In the genomic region with DNA sequence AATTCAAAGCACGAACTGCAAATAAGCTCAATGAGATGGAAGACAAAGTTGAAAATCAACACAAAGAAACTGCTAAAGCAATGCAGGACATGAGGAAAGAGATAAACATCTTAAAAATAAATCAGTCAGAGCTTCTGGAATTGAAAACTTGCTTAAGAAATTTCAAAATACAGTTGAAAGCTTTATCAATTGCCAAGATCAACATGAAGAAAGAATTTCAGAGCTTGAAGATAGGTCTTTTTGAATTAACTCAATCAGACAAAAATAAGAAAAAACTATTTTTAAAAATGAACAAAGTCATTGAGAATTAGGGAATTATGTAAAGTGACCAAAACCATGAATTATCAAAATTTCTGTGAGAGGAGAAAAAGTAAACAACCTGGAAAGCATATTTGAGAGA, we compare ENCODE assay signal across 34 cellular contexts.
"Had no signal": no experiment of that assay in that cellular context is flagged by ENCODE, and none has a peak within 500 bp of the region (broad histone marks: within the 10 kb centered on the region; RNA-seq: fewer than 3 reads in every experiment).

No MANE protein-coding gene starts in this region.

- H3K36me3 ChIP-seq: adrenal gland, brain microvascular endothelial cell, breast epithelium had no signal

- DNase-seq: activated B cell treated with CpG ODN at 0.5 μM for 24 hours; activated CD4-positive, alpha-beta memory T cell treated with anti-CD3 and anti-CD28 coated beads for 36 hours; activated CD4-positive, alpha-beta T cell treated with anti-CD3 and anti-CD28 coated beads for 4 hours; activated CD4-positive, alpha-beta T cell treated with anti-CD3 and anti-CD28 coated beads, Interleukin-2, amount 10 ng/mL, durations not matched to agents 24 days and 14 days; activated CD4-positive, alpha-beta T cell treated with anti-CD3 and anti-CD28 coated beads, Interleukin-2, amount 50 U/mL, for 1 hour; activated CD4-positive, alpha-beta T cell treated with anti-CD3 and anti-CD28 coated beads, Interleukin-2, amount 50 U/mL, for 4 hours; activated CD4-positive, CD25-positive, alpha-beta regulatory T cell treated with anti-CD3 and anti-CD28 coated beads, Interleukin-2, amount 50 U/mL, for 72 hours; activated CD8-positive, alpha-beta memory T cell treated with anti-CD3 and anti-CD28 coated beads, Interleukin-2, amount 50 U/mL, for 4 hours; activated CD8-positive, alpha-beta T cell treated with anti-CD3 and anti-CD28 coated beads for 36 hours; activated effector memory CD4-positive, alpha-beta T cell treated with anti-CD3 and anti-CD28 coated beads, Interleukin-2, amount 50 U/mL, for 16 hours; activated gamma-delta T cell treated with Interleukin-2 at 50 U/mL for 16 hours; activated naive CD4-positive, alpha-beta T cell; activated naive CD4-positive, alpha-beta T cell treated with anti-CD3 and anti-CD28 coated beads for 36 hours; activated naive CD4-positive, alpha-beta T cell treated with anti-CD3 and anti-CD28 coated beads, Interleukin-2, amount 50 U/mL, for 16 hours; activated naive CD8-positive, alpha-beta T cell treated with anti-CD3 and anti-CD28 coated beads for 36 hours; activated T-cell treated with anti-CD3 and anti-CD28 coated beads for 4 hours; activated T-cell treated with anti-CD3 and anti-CD28 coated beads, Interleukin-2, amount 50 U/mL, for 24 hours; activated T-cell treated with anti-CD3 and anti-CD28 coated beads, Interleukin-2, amount 50 U/mL, for 48 hours; adrenal gland; amniotic stem cell; aorta; body of pancreas; brain microvascular endothelial cell; central memory CD4-positive, alpha-beta T cell; T-helper 1 cell; T-helper 2 cell; T-helper 9 cell had no signal

- H3K27me3 ChIP-seq: adrenal gland, body of pancreas, brain microvascular endothelial cell, breast epithelium had no signal

- H3K27ac ChIP-seq: adrenal gland, body of pancreas, brain microvascular endothelial cell, breast epithelium, VCaP had no signal

- H3K4me1 ChIP-seq: adrenal gland, breast epithelium had no signal

- H3K27ac Mint-ChIP-seq: activated B cell treated with CpG ODN at 0.5 μM for 24 hours; activated CD4-positive, alpha-beta memory T cell treated with anti-CD3 and anti-CD28 coated beads for 36 hours; activated CD4-positive, alpha-beta T cell treated with anti-CD3 and anti-CD28 coated beads, Interleukin-2, amount 10 ng/mL, durations not matched to agents 24 days and 14 days; activated CD8-positive, alpha-beta T cell treated with anti-CD3 and anti-CD28 coated beads for 36 hours; activated naive CD4-positive, alpha-beta T cell treated with anti-CD3 and anti-CD28 coated beads for 36 hours; activated naive CD4-positive, alpha-beta T cell treated with anti-CD3 and anti-CD28 coated beads, Interleukin-2, amount 50 U/mL, for 72 hours; activated naive CD8-positive, alpha-beta T cell treated with anti-CD3 and anti-CD28 coated beads for 36 hours; activated T-cell treated with anti-CD3 and anti-CD28 coated beads, Interleukin-2, amount 50 U/mL, for 24 hours; activated T-helper 1 cell treated with anti-CD3 and anti-CD28 coated beads, Interleukin-12 subunit alpha, Interleukin-12 subunit beta, Interleukin-2, Interleukin-4 antibody, amounts not matched to agents 30 ng/mL and 10 ng/mL and 1 ng/mL, durations not matched to agents 14 hours and 24 hours and 36 hours; activated T-helper 17 cell treated with anti-CD3 and anti-CD28 coated beads, Interleukin-2, amount 50 U/mL, for 72 hours; T-helper 1 cell treated with Interleukin-12 subunit alpha and Interleukin-12 subunit beta and Interleukin-4 antibody, amounts not matched to agents 30 μg/mL and 1 μg/mL, for 36 hours; T-helper 2 cell treated with Interferon-gamma antibody and Interleukin-4, amounts not matched to agents 5 μg/mL and 100 μg/mL, for 36 hours had no signal

- H3K36me3 Mint-ChIP-seq: activated naive CD8-positive, alpha-beta T cell treated with anti-CD3 and anti-CD28 coated beads for 36 hours had no signal

- H3K4me3 Mint-ChIP-seq: activated B cell treated with CpG ODN at 0.5 μM for 24 hours; activated CD4-positive, alpha-beta memory T cell treated with anti-CD3 and anti-CD28 coated beads for 36 hours; activated CD4-positive, alpha-beta T cell treated with anti-CD3 and anti-CD28 coated beads, Interleukin-2, amount 10 ng/mL, durations not matched to agents 24 days and 14 days; activated CD8-positive, alpha-beta T cell treated with anti-CD3 and anti-CD28 coated beads for 36 hours; activated naive CD4-positive, alpha-beta T cell treated with anti-CD3 and anti-CD28 coated beads for 36 hours; activated naive CD8-positive, alpha-beta T cell treated with anti-CD3 and anti-CD28 coated beads for 36 hours; activated T-cell treated with anti-CD3 and anti-CD28 coated beads, Interleukin-2, amount 50 U/mL, for 24 hours; activated T-helper 1 cell treated with anti-CD3 and anti-CD28 coated beads, Interleukin-12 subunit alpha, Interleukin-12 subunit beta, Interleukin-2, Interleukin-4 antibody, amounts not matched to agents 30 ng/mL and 10 ng/mL and 1 ng/mL, durations not matched to agents 14 hours and 24 hours and 36 hours; activated T-helper 17 cell treated with anti-CD3 and anti-CD28 coated beads, Interleukin-2, amount 50 U/mL, for 72 hours; T-helper 1 cell treated with Interleukin-12 subunit alpha and Interleukin-12 subunit beta and Interleukin-4 antibody, amounts not matched to agents 30 μg/mL and 1 μg/mL, for 36 hours; T-helper 2 cell treated with Interferon-gamma antibody and Interleukin-4, amounts not matched to agents 5 μg/mL and 100 μg/mL, for 36 hours had no signal

- ATAC-seq: activated CD8-positive, alpha-beta T cell treated with anti-CD3 and anti-CD28 coated beads for 36 hours; activated naive CD4-positive, alpha-beta T cell treated with anti-CD3 and anti-CD28 coated beads, Interleukin-2, amount 50 U/mL, for 72 hours; activated T-helper 17 cell treated with anti-CD3 and anti-CD28 coated beads, Interleukin-2, amount 50 U/mL, for 72 hours; body of pancreas had no signal

- H3K4me3 ChIP-seq: adrenal gland, body of pancreas, breast epithelium had no signal

- H3K4me1 Mint-ChIP-seq: activated B cell treated with CpG ODN at 0.5 μM for 24 hours; activated CD4-positive, alpha-beta T cell treated with anti-CD3 and anti-CD28 coated beads, Interleukin-2, amount 10 ng/mL, durations not matched to agents 24 days and 14 days; activated naive CD8-positive, alpha-beta T cell treated with anti-CD3 and anti-CD28 coated beads for 36 hours; activated T-helper 17 cell treated with anti-CD3 and anti-CD28 coated beads, Interleukin-2, amount 50 U/mL, for 72 hours had no signal

- H3K27me3 Mint-ChIP-seq: activated CD4-positive, alpha-beta memory T cell treated with anti-CD3 and anti-CD28 coated beads for 36 hours; activated CD4-positive, alpha-beta T cell treated with anti-CD3 and anti-CD28 coated beads, Interleukin-2, amount 10 ng/mL, durations not matched to agents 24 days and 14 days; activated CD8-positive, alpha-beta T cell treated with anti-CD3 and anti-CD28 coated beads for 36 hours had no signal
